1 cellular context compared by ENCODE assay signal in genomic region chr12:124514996-124515932, GRCh38.
A peak's percentile ranks its signal among the peaks of the same experiment; 100 is the strongest.
TF ChIP-seq lines count a peak whose summit lies in the region.

No MANE protein-coding gene starts in this region.

TF ChIP-seq in GM12878, 131 proteins besides CTCF, POLR2A, EP300 and RAD21:
- no peak for TF ChIP-seq MTA2 (IDR thresholded peaks at IDR 0.05; ENCODE audit: low read depth)
- no peak for TF ChIP-seq JUND (IDR thresholded peaks at IDR 0.05; ENCODE audit: low read depth, low read length)
- TF ChIP-seq BCL3 (IDR thresholded peaks at IDR 0.05; ENCODE audit: borderline replicate concordance, insufficient read depth, low read depth, low read length, poor library complexity, severe bottlenecking): peak; percentile 98
- TF ChIP-seq NFXL1 (IDR thresholded peaks at IDR 0.05; ENCODE audit: borderline replicate concordance): no peak
- no peak for TF ChIP-seq REST (IDR thresholded peaks at IDR 0.05; ENCODE audit: low read depth, low read length)
- no peak for TF ChIP-seq EED (IDR thresholded peaks at IDR 0.05; ENCODE audit: low read depth)
- no peak for TF ChIP-seq RAD51 (IDR thresholded peaks at IDR 0.05)
- TF ChIP-seq PBX3 (IDR thresholded peaks at IDR 0.05; ENCODE audit: insufficient replicate concordance, low read depth, low read length): peak; percentile 53
- TF ChIP-seq ZNF384 (IDR thresholded peaks at IDR 0.05; ENCODE audit: borderline replicate concordance, low read depth, low read length): no peak
- TF ChIP-seq ZNF274 (IDR thresholded peaks at IDR 0.05; ENCODE audit: insufficient read depth, insufficient read length): no peak
